Comparison of ENCODE assay signal across 8 cellular contexts in genomic region chr11:72102946-72103753, GRCh38. TPM values are rescaled to one million over a fixed set of nuclear protein-coding genes. Genes with fewer than 3 reads are reported as not detected.
DNase-seq lines count a peak whose midpoint lies in the region; ATAC-seq and TF ChIP-seq lines count a peak whose summit lies in the region.

TSS of gene LAMTOR1 (minus strand) at chr11:72103297. CDS start at chr11:72103224, 73 bp downstream.

- H3K36me3 ChIP-seq in Loucy (ENCODE audit: insufficient read depth, low read length), result peaks cover 7% of the 10 kb centered on the region; the same call in 1 of the 2 replicates

- H3K9ac ChIP-seq in Loucy (ENCODE audit: low read depth, low read length, poor library complexity, severe bottlenecking), result peak within 1 kb of the TSS; percentile 98

- H3K4me1 Mint-ChIP-seq in natural killer cell treated with Interleukin-12 subunit alpha and Interleukin-12 subunit beta and Interleukin-15 and Interleukin-18, amount 100 ng/mL, for 72 hours (ENCODE audit: low read depth in 2 of 2), result peaks cover 37 to 38% of the 10 kb centered on the region in 2 donors

- H3K79me2 ChIP-seq in Loucy (ENCODE audit: insufficient read depth, low read length), result peaks cover 42% of the 10 kb centered on the region

- no peaks in the 10 kb centered on the region for H3K27me3 ChIP-seq in Loucy (ENCODE audit: insufficient read depth, low read length, poor library complexity, severe bottlenecking)

- no peaks in the 10 kb centered on the region for H3K27me3 Mint-ChIP-seq in natural killer cell treated with Interleukin-12 subunit alpha and Interleukin-12 subunit beta and Interleukin-15 and Interleukin-18, amount 100 ng/mL, for 72 hours

- H2AFZ ChIP-seq in Loucy (ENCODE audit: low read length), result peak within 1 kb of the TSS; percentile 64

- peak within 1 kb of the TSS; percentile 99 for H3K4me3 Mint-ChIP-seq in natural killer cell treated with Interleukin-12 subunit alpha and Interleukin-12 subunit beta and Interleukin-15 and Interleukin-18, amount 100 ng/mL, for 72 hours

- H3F3A ChIP-seq in Loucy (ENCODE audit: low read depth), result peaks cover 7% of the 10 kb centered on the region; the same call in 1 of the 2 replicates

- peak; percentile 98 for ATAC-seq in natural killer cell treated with Interleukin-12 subunit alpha and Interleukin-12 subunit beta and Interleukin-15 and Interleukin-18, amount 100 ng/mL, for 72 hours
- peak; percentile 96 for ATAC-seq in stimulated activated naive CD8-positive, alpha-beta T cell treated with anti-CD3 and anti-CD28 coated beads, Interleukin-15, Interleukin-2, amounts not matched to agents 100 U/mL and 50 U/mL, for 24 hours

- H3K9me3 ChIP-seq in Loucy (ENCODE audit: insufficient read depth, low read depth, low read length), result no peaks in the 10 kb centered on the region

- TF ChIP-seq CTCF in Loucy (conservative IDR thresholded peaks at IDR 0.05; ENCODE audit: low read length), result peak; percentile 42

- peak within 1 kb of the TSS; percentile 99 for H3K4me3 ChIP-seq in Loucy (ENCODE audit: low read length, poor library complexity, severe bottlenecking)

- H3K36me3 Mint-ChIP-seq in natural killer cell treated with Interleukin-12 subunit alpha and Interleukin-12 subunit beta and Interleukin-15 and Interleukin-18, amount 100 ng/mL, for 72 hours, result peaks cover 5% of the 10 kb centered on the region

- DNase-seq in EL (peak; percentile 99), H4 (ENCODE audit: low spot score) (peak; percentile 99), fibroblast of peridontal ligament (ENCODE audit: extremely low read depth) (peak; percentile 99)
- peak; percentile 98 for DNase-seq in activated T-helper 9 cell treated with anti-CD3 and anti-CD28 coated beads, Interleukin-2, amount 50 U/mL, for 16 hours (ENCODE audit: low read depth)
- peak; percentile 99 for DNase-seq in natural killer cell treated with Interleukin-12 subunit alpha and Interleukin-12 subunit beta and Interleukin-15 and Interleukin-18, amount 100 ng/mL, for 72 hours (ENCODE audit: low spot score)
- peak; percentile 99 for DNase-seq in stimulated activated naive CD8-positive, alpha-beta T cell treated with anti-CD3 and anti-CD28 coated beads, Interleukin-15, Interleukin-2, amounts not matched to agents 100 U/mL and 50 U/mL, for 24 hours

- H3K27ac Mint-ChIP-seq in natural killer cell treated with Interleukin-12 subunit alpha and Interleukin-12 subunit beta and Interleukin-15 and Interleukin-18, amount 100 ng/mL, for 72 hours, result peak within 1 kb of the TSS; percentile 91 to 92

- no peaks in the 10 kb centered on the region for H3K9me3 Mint-ChIP-seq in natural killer cell treated with Interleukin-12 subunit alpha and Interleukin-12 subunit beta and Interleukin-15 and Interleukin-18, amount 100 ng/mL, for 72 hours

- no peaks in the 10 kb centered on the region for H3K9me2 ChIP-seq in Loucy (replicated peaks; ENCODE audit: low read depth, low read length)

- H3K4me2 ChIP-seq in Loucy (ENCODE audit: low read depth, low read length, poor library complexity, severe bottlenecking), result peak within 1 kb of the TSS; percentile 96

- peaks cover 4% of the 10 kb centered on the region for H4K20me1 ChIP-seq in Loucy (ENCODE audit: insufficient read depth, low read length, poor library complexity, severe bottlenecking)

- H3K4me1 ChIP-seq in Loucy (ENCODE audit: insufficient read depth, low read length, poor library complexity, severe bottlenecking), result peaks cover 45% of the 10 kb centered on the region

- TF ChIP-seq POLR2A in Raji (IDR thresholded peaks at IDR 0.05; ENCODE audit: insufficient read depth, low read depth, low read length), result peak; percentile 76

RNA-seq across cellular contexts. Expression of gene LAMTOR1, which starts in this region (rescaled TPM):
- total RNA-seq in H4 (2014; rRNA removed; shearing (Covaris generic)), result 94.0 and 110 TPM in 2 replicates
- total RNA-seq in natural killer cell treated with Interleukin-12 subunit alpha and Interleukin-12 subunit beta and Interleukin-15 and Interleukin-18, amount 100 ng/mL, for 72 hours, result 10 to 100 TPM; 65.7 to 66.9 TPM

Comparison
In these comparisons a context has a peak if more than half of its experiments do, and no peak if none do; other contexts are left out.
1. Peak in every context shown above with its lines: DNase-seq, ATAC-seq and H3K4me3 ChIP-seq.